8 cellular contexts compared by ENCODE assay signal in the genomic region with DNA sequence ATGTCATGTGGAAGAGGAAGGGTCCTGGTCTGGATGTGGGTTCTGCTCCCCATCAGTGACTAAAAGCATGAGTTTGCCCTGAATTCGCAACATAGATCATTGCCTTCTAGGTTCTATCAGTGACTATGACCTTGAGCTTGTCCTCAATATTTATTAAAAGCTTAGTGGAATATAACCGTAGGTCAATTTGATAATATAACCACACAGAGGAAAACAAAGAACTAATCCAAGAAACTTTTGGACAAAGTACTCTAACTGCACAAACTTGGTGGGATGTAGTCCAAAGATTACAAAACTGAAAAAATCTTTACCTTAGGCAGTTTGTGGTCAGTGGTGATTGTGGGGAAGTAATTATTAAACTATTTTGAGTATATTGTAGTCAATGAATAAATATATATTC.
"Had no signal": no experiment of that assay in that cellular context is flagged by ENCODE, and none has a peak within 500 bp of the region (broad histone marks: within the 10 kb centered on the region; RNA-seq: fewer than 3 reads in every experiment).

No MANE protein-coding gene starts in this region.

- DNase-seq: GM23248, H9, HCEC 1CT, IMR-90 had no signal

- FAIRE-seq: H1, H54, K562 had no signal

- H3K9ac ChIP-seq: GM23248 had no signal

- ATAC-seq: K562 had no signal

- H3K27ac ChIP-seq: GM23248, HL-60 had no signal

- H3K4me3 ChIP-seq: GM23248, K562 had no signal

- H2AFZ ChIP-seq: GM23248 had no signal
